20 cellular contexts compared by ENCODE assay signal in the genomic region with DNA sequence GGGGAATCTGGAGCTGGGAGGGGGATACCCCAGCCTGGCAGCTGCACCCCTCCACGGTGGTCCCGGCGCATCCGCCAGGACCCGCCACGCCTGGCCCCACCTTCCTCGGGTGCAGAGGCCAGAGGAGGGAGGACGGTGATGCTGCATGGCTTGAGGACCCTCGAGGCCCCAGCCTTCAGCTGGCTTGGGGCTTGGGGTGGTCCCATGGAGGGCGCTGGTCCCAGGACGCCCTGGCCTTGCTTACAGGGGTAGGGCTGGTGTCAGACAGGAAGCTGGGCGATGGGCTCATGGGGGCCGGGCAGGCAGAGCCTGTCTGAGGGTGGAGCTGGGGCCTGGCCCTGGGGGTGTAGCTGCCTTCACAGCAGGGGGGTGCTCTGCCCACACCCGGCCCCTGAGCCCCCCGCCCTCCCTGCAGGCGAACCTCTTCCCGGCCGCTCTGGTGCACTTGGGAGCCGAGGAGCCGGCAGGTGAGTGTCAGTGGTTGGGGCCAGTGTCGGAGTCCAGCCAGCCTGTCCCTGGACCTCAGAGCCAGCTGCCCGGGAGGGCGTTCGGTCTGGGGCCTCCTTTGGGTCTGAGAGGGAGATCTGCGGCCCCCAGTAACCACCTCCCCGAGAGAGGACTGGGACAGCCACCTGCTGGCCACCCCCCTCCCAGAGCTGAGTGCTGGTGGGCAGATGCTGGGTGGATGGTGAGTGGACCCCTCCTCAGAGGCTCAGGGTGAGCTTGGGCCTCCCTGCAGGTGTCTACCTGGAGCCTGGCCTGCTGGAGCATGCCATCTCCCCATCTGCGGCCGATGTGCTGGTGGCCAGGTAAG.
"Had no signal": no experiment of that assay in that cellular context is flagged by ENCODE, and none has a peak within 500 bp of the region (broad histone marks: within the 10 kb centered on the region; RNA-seq: fewer than 3 reads in every experiment).

No MANE protein-coding gene starts in this region.

- H3K36me3 ChIP-seq: left ventricle myocardium inferior, thoracic aorta, transverse colon had no signal

- DNase-seq: erythroblast; foreskin keratinocyte; kidney; left cardiac atrium; left ventricle myocardium inferior; lower lobe of right lung; mesendoderm; naive B cell; nephron progenitor cell; posterior cingulate gyrus; small intestine; stimulated activated CD4-positive, alpha-beta T cell treated with anti-CD3 and anti-CD28 coated beads, Interleukin-12 subunit alpha, Interleukin-12 subunit beta, amount 100 ng/mL, for 4 hours; stimulated activated naive CD4-positive, alpha-beta T cell; stomach; substantia nigra; transverse colon had no signal

- FAIRE-seq: endothelial cell of umbilical vein, kidney, small intestine had no signal

- H3K9me3 ChIP-seq: left ventricle myocardium inferior, lower lobe of right lung, neutrophil, right atrium auricular region, stomach, thoracic aorta, transverse colon had no signal

- H3K4me3 ChIP-seq: left ventricle myocardium inferior, lower lobe of right lung, right atrium auricular region, stomach, thoracic aorta, transverse colon had no signal

- H3K27me3 ChIP-seq: neutrophil, right atrium auricular region, stomach, transverse colon had no signal

- H3K27ac ChIP-seq: foreskin keratinocyte, left ventricle myocardium inferior, neutrophil, right atrium auricular region, stomach, thoracic aorta, transverse colon had no signal
